ENCODE assay signal across 2 cellular contexts in genomic region chr4:3779509-3779908, GRCh38.
TF ChIP-seq lines count a peak whose summit lies in the region.

No MANE protein-coding gene starts in this region.

TF ChIP-seq in HepG2, 621 proteins besides CTCF, POLR2A, EP300 and RAD21 (continues in another document):
- TF ChIP-seq ZBTB43 (CRISPR knock-in tag; conservative IDR thresholded peaks at IDR 0.05) (no peak), FOXC1 (CRISPR knock-in tag; IDR thresholded peaks at IDR 0.05; ENCODE audit: borderline replicate concordance) (no peak), ZNF432 (CRISPR knock-in tag; IDR thresholded peaks at IDR 0.05; ENCODE audit: borderline replicate concordance) (no peak), IRF2 (CRISPR knock-in tag; IDR thresholded peaks at IDR 0.05) (0 out of 2 replicates have a peak, but pooled peaks have one; percentile 8), FOXA3 (CRISPR knock-in tag; IDR thresholded peaks at IDR 0.05) (peak; percentile 37; the same call in 1 of the 2 replicates), ZNF333 (CRISPR knock-in tag; IDR thresholded peaks at IDR 0.05; ENCODE audit: borderline replicate concordance) (no peak), TRAFD1 (CRISPR knock-in tag; IDR thresholded peaks at IDR 0.05; ENCODE audit: borderline replicate concordance) (no peak), ZNF614 (CRISPR knock-in tag; IDR thresholded peaks at IDR 0.05; ENCODE audit: borderline replicate concordance) (no peak), ZNF503 (CRISPR knock-in tag; IDR thresholded peaks at IDR 0.05) (no peak), NONO (IDR thresholded peaks at IDR 0.05) (no peak), NONO (CRISPR knock-in tag; conservative IDR thresholded peaks at IDR 0.05) (no peak), ZBTB38 (CRISPR knock-in tag; IDR thresholded peaks at IDR 0.05) (peak; percentile 39; the same call in 1 of the 2 replicates), ZNF83 (CRISPR knock-in tag; IDR thresholded peaks at IDR 0.05; ENCODE audit: borderline replicate concordance) (no peak), ZNF17 (CRISPR knock-in tag; IDR thresholded peaks at IDR 0.05) (no peak), ZFYVE20 (CRISPR knock-in tag; IDR thresholded peaks at IDR 0.05; ENCODE audit: borderline replicate concordance, low read depth) (no peak), ARNTL (CRISPR knock-in tag; IDR thresholded peaks at IDR 0.05) (peak; percentile 54; the same call in 1 of the 2 replicates), ZNF639 (CRISPR knock-in tag; conservative IDR thresholded peaks at IDR 0.05) (no peak), ZNF768 (CRISPR knock-in tag; IDR thresholded peaks at IDR 0.05) (peak; percentile 21; the same call in 1 of the 2 replicates), E2F5 (CRISPR knock-in tag; conservative IDR thresholded peaks at IDR 0.05) (no peak), ZNF224 (CRISPR knock-in tag; IDR thresholded peaks at IDR 0.05) (no peak), SMAD1 (CRISPR knock-in tag; IDR thresholded peaks at IDR 0.05; ENCODE audit: borderline replicate concordance, low read depth) (0 out of 2 replicates have a peak, but pooled peaks have one; percentile 26), TEAD2 (CRISPR knock-in tag; IDR thresholded peaks at IDR 0.05) (no peak), AGO2 (optimal IDR thresholded peaks at IDR 0.05; ENCODE audit: low read depth, low read length) (no peak), TFAP4 (IDR thresholded peaks at IDR 0.05; ENCODE audit: borderline replicate concordance, low read depth) (peak; percentile 20; the same call in 1 of the 2 replicates), ZNF761 (CRISPR knock-in tag; conservative IDR thresholded peaks at IDR 0.05) (no peak)

TF ChIP-seq in H1, 55 proteins besides CTCF, POLR2A, EP300 and RAD21:
- TF ChIP-seq USF2 (IDR thresholded peaks at IDR 0.05; ENCODE audit: low read length): no peak
- no peak for TF ChIP-seq RNF2 (IDR thresholded peaks at IDR 0.05; ENCODE audit: borderline replicate concordance, low read depth, low read length, missing control alignments, poor library complexity, severe bottlenecking)
- TF ChIP-seq E2F6 (IDR thresholded peaks at IDR 0.05): no peak
- TF ChIP-seq TAF7 (optimal IDR thresholded peaks at IDR 0.05; ENCODE audit: borderline replicate concordance, low read depth, low read length): no peak
- TF ChIP-seq GABPA (IDR thresholded peaks at IDR 0.05; ENCODE audit: borderline replicate concordance, insufficient read depth, low read length): no peak
- no peak for TF ChIP-seq SRF (IDR thresholded peaks at IDR 0.05; ENCODE audit: low read depth, low read length)
- TF ChIP-seq SIX5 (IDR thresholded peaks at IDR 0.05; ENCODE audit: low read depth, low read length): no peak
- no peak for TF ChIP-seq CHD1 (IDR thresholded peaks at IDR 0.05; ENCODE audit: low read depth, low read length)
- no peak for TF ChIP-seq SP2 (IDR thresholded peaks at IDR 0.05; ENCODE audit: low read length)
- TF ChIP-seq SIRT6 (IDR thresholded peaks at IDR 0.05; ENCODE audit: low read length): no peak
- TF ChIP-seq HDAC6 (IDR thresholded peaks at IDR 0.05; ENCODE audit: low read depth, low read length): no peak
- TF ChIP-seq KDM5A (IDR thresholded peaks at IDR 0.05; ENCODE audit: low read length): no peak
- no peak for TF ChIP-seq RXRA (IDR thresholded peaks at IDR 0.05; ENCODE audit: insufficient read depth, low read depth, low read length)
- no peak for TF ChIP-seq MAX (IDR thresholded peaks at IDR 0.05)
- no peak for TF ChIP-seq CBX8 (IDR thresholded peaks at IDR 0.05; ENCODE audit: borderline replicate concordance, low read depth, low read length)
- TF ChIP-seq PHF8 (conservative IDR thresholded peaks at IDR 0.05; ENCODE audit: low read depth, low read length): no peak
- TF ChIP-seq SIN3A (conservative IDR thresholded peaks at IDR 0.05 in 1 of 2, IDR thresholded peaks at IDR 0.05 in 1 of 2; ENCODE audit: low read depth in 1 of 2, low read length in 2 of 2): no peak
- no peak for TF ChIP-seq SP4 (IDR thresholded peaks at IDR 0.05; ENCODE audit: low read length)
- no peak for TF ChIP-seq KDM1A (IDR thresholded peaks at IDR 0.05; ENCODE audit: borderline replicate concordance, low read length)
